9 cellular contexts compared by ENCODE assay signal in the genomic region with DNA sequence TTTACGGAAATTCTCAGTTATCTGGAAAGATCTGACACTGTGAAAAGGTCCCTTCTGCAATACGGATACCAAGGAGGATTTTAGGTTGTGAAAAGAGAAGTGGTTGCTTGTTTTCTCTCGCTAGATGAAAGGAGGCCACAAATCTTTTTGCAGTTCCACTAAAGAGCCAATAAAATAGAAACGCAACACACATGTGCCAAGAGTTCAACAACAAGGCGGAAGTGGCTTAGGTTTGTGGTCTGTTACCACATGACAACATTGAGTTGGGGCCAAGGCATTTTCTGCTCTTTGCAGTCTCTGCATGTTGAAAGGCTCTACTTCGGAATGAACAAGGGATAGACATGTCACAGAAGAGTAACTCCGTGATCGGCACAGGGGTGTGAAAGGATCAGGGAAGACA.
DNase-seq lines count a peak whose midpoint lies in the region; ATAC-seq and TF ChIP-seq lines count a peak whose summit lies in the region.
"Had no signal": no experiment of that assay in that cellular context is flagged by ENCODE, and none has a peak within 500 bp of the region (broad histone marks: within the 10 kb centered on the region; RNA-seq: fewer than 3 reads in every experiment).

No MANE protein-coding gene starts in this region.

- no peaks in the 10 kb centered on the region for H3K79me1 ChIP-seq in mesenchymal stem cell (replicated peaks; ENCODE audit: low read length, poor library complexity, severe bottlenecking)

- H3K79me2 ChIP-seq in OCI-LY7 (ENCODE audit: insufficient read depth, low read depth, low read length) = no peaks in the 10 kb centered on the region

- CTCF ChIA-PET in OCI-LY7 (lab: Charles Lee; ENCODE audit: unreplicated experiment) = no interaction called here

- 75% methylated on average over 8 of the region's 8 CpGs for WGBS in mesenchymal stem cell

- no peak overlapping the region for H4K8ac ChIP-seq in mesenchymal stem cell (ENCODE audit: low read length)

- H2AFZ ChIP-seq in mesenchymal stem cell (ENCODE audit: low read depth, low read length) (no peak overlapping the region), OCI-LY7 (ENCODE audit: low read length) (no peak overlapping the region)

- intact Hi-C loops in OCI-LY7 (cut with micrococcal nuclease; ENCODE audit: unreplicated experiment) = no loop called here

- H3K9me3 ChIP-seq in mesenchymal stem cell (ENCODE audit: control insufficient read depth, low read length) = no peaks in the 10 kb centered on the region
- no peaks in the 10 kb centered on the region for H3K9me3 ChIP-seq in OCI-LY7 (ENCODE audit: low read length)

- H3K4me3 ChIP-seq in mesenchymal stem cell (ENCODE audit: insufficient read depth in 1 of 2, low read depth in 1 of 2, low read length in 2 of 2) (peak overlapping the region in 1 of 2 experiments; percentile 21), OCI-LY7 (ENCODE audit: low read depth, low read length, poor library complexity, severe bottlenecking) (no peak overlapping the region)
- H3K4me3 ChIP-seq: K562 had no signal

- H3K36me3 ChIP-seq in mesenchymal stem cell (ENCODE audit: control insufficient read depth in 1 of 2, insufficient read depth in 2 of 2, low read depth in 1 of 2, low read length in 2 of 2) = no peaks in the 10 kb centered on the region
- H3K36me3 ChIP-seq in OCI-LY7 (ENCODE audit: insufficient read depth, low read length) = no peaks in the 10 kb centered on the region

- POLR2A ChIA-PET in OCI-LY7 (lab: Charles Lee) = no interaction called here

- no peak overlapping the region for H3K27ac ChIP-seq in mesenchymal stem cell (ENCODE audit: low read length, poor library complexity, severe bottlenecking)
- H3K27ac ChIP-seq in OCI-LY7 (ENCODE audit: low read depth, low read length, poor library complexity, severe bottlenecking) = no peak overlapping the region

- H3K18ac ChIP-seq in mesenchymal stem cell (ENCODE audit: low read depth in 1 of 2, low read length in 2 of 2) = no peak overlapping the region

- H3K9ac ChIP-seq in mesenchymal stem cell (ENCODE audit: low read length) = peak overlapping the region; percentile 39

- no peaks in the 10 kb centered on the region for H3K4me1 ChIP-seq in mesenchymal stem cell (ENCODE audit: control insufficient read depth, insufficient read depth, low read depth, low read length)
- no peaks in the 10 kb centered on the region for H3K4me1 ChIP-seq in OCI-LY7 (ENCODE audit: insufficient read depth, low read length, poor library complexity, severe bottlenecking)

- peak; percentile 98 for ATAC-seq in GM21723 (IDR thresholded peaks at IDR 0.05; ENCODE audit: unreplicated experiment)
- ATAC-seq: K562 had no signal

- no peak overlapping the region for H2BK5ac ChIP-seq in mesenchymal stem cell (ENCODE audit: low read depth, low read length, poor library complexity, severe bottlenecking)

- DNase-seq in GM10266 (ENCODE audit: extremely low spot score) = peak; percentile 7
- DNase-seq in KG1 (lab: John Stamatoyannopoulos, UW) = peak; percentile 55
- DNase-seq in activated T-cell treated with anti-CD3 and anti-CD28 coated beads, Interleukin-2, amount 50 U/mL, for 48 hours = peak; percentile 24 to 25
- peak; percentile 48 for DNase-seq in mesenchymal stem cell
- DNase-seq in OCI-LY7 (ENCODE audit: low spot score) = no peak
- DNase-seq in iPS-NIHi7 (ENCODE audit: extremely low spot score) = no peak
- no peak for DNase-seq in OCI-M2 (lab: John Stamatoyannopoulos, UW; ENCODE audit: unreplicated experiment)

- peak overlapping the region in 1 of 2 experiments; percentile 25 for H2BK12ac ChIP-seq in mesenchymal stem cell (ENCODE audit: low read length in 2 of 2)

- H2BK15ac ChIP-seq in mesenchymal stem cell (ENCODE audit: low read depth, poor library complexity, severe bottlenecking) = no peak overlapping the region

- no peak overlapping the region for H4K91ac ChIP-seq in mesenchymal stem cell (ENCODE audit: low read length)

- H2AK5ac ChIP-seq in mesenchymal stem cell (ENCODE audit: low read length, severe bottlenecking) = no peak overlapping the region

- H3K27me3 ChIP-seq in mesenchymal stem cell (ENCODE audit: control insufficient read depth in 1 of 2, insufficient read depth in 1 of 2, low read length in 2 of 2) = no peaks in the 10 kb centered on the region

- H3K9me2 ChIP-seq in OCI-LY7 (ENCODE audit: insufficient read depth, low read length) = no peaks in the 10 kb centered on the region

- no peak overlapping the region for H2BK120ac ChIP-seq in mesenchymal stem cell (ENCODE audit: low read depth, low read length)

- H3K4me2 ChIP-seq in mesenchymal stem cell (ENCODE audit: low read length, poor library complexity, severe bottlenecking) = no peak overlapping the region
- no peak overlapping the region for H3K4me2 ChIP-seq in OCI-LY7 (ENCODE audit: low read length)

- H3K14ac ChIP-seq in mesenchymal stem cell (ENCODE audit: low read length in 2 of 2) = no peak overlapping the region

- H3K23ac ChIP-seq in mesenchymal stem cell (ENCODE audit: low read length in 2 of 2) = no peak overlapping the region

- H4K20me1 ChIP-seq in OCI-LY7 (ENCODE audit: insufficient read depth, low read length) = no peaks in the 10 kb centered on the region

- H3K4ac ChIP-seq in mesenchymal stem cell (ENCODE audit: low read depth in 1 of 2, low read length in 2 of 2) = no peak overlapping the region

- no peak for TF ChIP-seq CTCF in GM10266 (IDR thresholded peaks at IDR 0.05; ENCODE audit: control insufficient read depth, insufficient read depth, low read depth, missing control alignments)
- no peak for TF ChIP-seq CTCF in OCI-LY7 (conservative IDR thresholded peaks at IDR 0.05; ENCODE audit: low read length)

- no TSS peak for BruUV-seq in OCI-LY7 (replicated peaks; lab: Mats Ljungman, UMichigan)

Comparison
In these comparisons a context has a peak if more than half of its experiments do, and no peak if none do; other contexts are left out.
1. DNase-seq: peak in GM10266 (single experiment), KG1 (single experiment), activated T-cell treated with anti-CD3 and anti-CD28 coated beads, Interleukin-2, amount 50 U/mL, for 48 hours (2 of 2) and mesenchymal stem cell (single experiment); none in OCI-LY7 (single experiment), iPS-NIHi7 (single experiment) and OCI-M2 (single experiment).